ENCODE assay signal across 8 cellular contexts in the genomic region with DNA sequence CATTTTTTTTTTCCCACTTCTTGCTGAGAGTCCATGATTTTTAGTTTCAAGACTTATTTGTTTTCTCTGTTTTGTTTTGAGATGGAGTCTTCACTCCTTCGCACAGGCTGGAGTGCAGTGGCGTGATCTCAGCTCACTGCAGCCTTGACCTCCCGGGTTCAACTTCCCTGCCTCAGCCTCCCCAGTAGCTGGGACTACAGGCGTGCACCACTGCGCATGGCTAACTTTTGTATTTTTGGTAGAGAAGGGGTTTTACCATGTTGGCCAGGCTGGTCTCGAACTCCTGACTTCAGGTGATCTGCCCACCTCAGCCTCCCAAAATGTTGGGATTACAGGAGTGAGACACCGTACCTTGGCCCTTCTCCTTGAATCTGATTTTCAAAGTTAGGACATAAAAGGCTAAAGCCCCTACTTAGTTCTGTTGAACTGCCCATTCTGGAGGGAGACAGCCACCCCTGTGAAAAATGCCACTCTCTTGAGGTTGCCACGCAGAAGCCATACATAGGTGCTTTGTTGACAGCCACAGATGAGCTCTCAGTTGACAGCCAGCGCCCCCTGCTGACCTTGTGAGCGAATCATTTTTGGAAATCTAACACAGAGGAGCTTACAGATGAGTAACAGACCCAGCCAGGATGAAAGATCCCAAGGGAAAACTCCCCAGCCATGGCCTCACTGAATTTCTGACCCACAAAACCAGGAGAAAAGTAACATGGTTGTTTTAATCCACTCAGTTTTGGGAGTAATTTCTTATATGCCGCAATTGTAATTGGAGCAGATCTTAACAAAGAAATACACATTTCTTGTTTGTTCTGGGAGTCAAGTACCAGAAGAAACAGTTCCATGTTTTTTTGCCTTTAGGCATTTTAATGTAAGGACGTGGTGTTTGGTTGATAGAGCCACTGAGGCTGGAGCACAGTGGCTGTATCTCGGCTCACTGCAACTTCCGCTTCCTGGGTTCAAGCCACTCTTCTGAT.
A peak's percentile ranks its signal among the peaks of the same experiment; 100 is the strongest.
DNase-seq lines count a peak whose midpoint lies in the region; ATAC-seq lines count a peak whose summit lies in the region.

No MANE protein-coding gene starts in this region.

- ATAC-seq in GM18868 (IDR thresholded peaks at IDR 0.05; ENCODE audit: unreplicated experiment) (peak; percentile 74), HG03460 (IDR thresholded peaks at IDR 0.05; ENCODE audit: unreplicated experiment) (peak; percentile 62)

- DNase-seq in AG08396 (ENCODE audit: low spot score) (peak; percentile 76), NCI-H748 treated with DMSO at 0.1 percent for 48 hours (lab: John Stamatoyannopoulos, UW) (peak; percentile 42), medulla oblongata (ENCODE audit: extremely low spot score) (peak; percentile 97)
- DNase-seq in activated CD4-positive, alpha-beta T cell treated with anti-CD3 and anti-CD28 coated beads, Interleukin-2, amount 50 U/mL, for 48 hours: peak; percentile 87 to 90
- peak; percentile 61 for DNase-seq in effector CD8-positive, alpha-beta T cell (lab: John Stamatoyannopoulos, UW)
- peak; percentile 72 for DNase-seq in stimulated activated CD8-positive, alpha-beta memory T cell treated with anti-CD3 and anti-CD28 coated beads, Interleukin-15, amount 100 ng/mL, for 1 hour (ENCODE audit: low read depth)

Comparison
In these comparisons a context has a peak if more than half of its experiments do, and no peak if none do; other contexts are left out.
1. Peak in every context shown above with its lines: DNase-seq and ATAC-seq.
2. DNase-seq: peak in every context shown above with its lines; median percentile 97 in medulla oblongata; 88 in activated CD4-positive, alpha-beta T cell treated with anti-CD3 and anti-CD28 coated beads, Interleukin-2, amount 50 U/mL, for 48 hours; 76 in AG08396; 72 in stimulated activated CD8-positive, alpha-beta memory T cell treated with anti-CD3 and anti-CD28 coated beads, Interleukin-15, amount 100 ng/mL, for 1 hour; 61 in effector CD8-positive, alpha-beta T cell; 42 in NCI-H748 treated with DMSO at 0.1 percent for 48 hours.